8 cellular contexts compared by ENCODE assay signal in genomic region chr14:68977741-68978549, GRCh38. TPM values are rescaled to one million over a fixed set of nuclear protein-coding genes. Genes with fewer than 3 reads are reported as not detected.
DNase-seq lines count a peak whose midpoint lies in the region; ATAC-seq and TF ChIP-seq lines count a peak whose summit lies in the region.

No MANE protein-coding gene starts in this region.

- ATAC-seq in HG02970 (IDR thresholded peaks at IDR 0.05; ENCODE audit: low FRiP score, unreplicated experiment) = no peak
- ATAC-seq in HG02884 (IDR thresholded peaks at IDR 0.05; ENCODE audit: unreplicated experiment) = no peak

- peak overlapping the region; percentile 92 to 96 for H3K4me3 Mint-ChIP-seq in CD14-positive monocyte

- TF ChIP-seq CTCF in CD14-positive monocyte (IDR thresholded peaks at IDR 0.05) (no peak), foreskin fibroblast (IDR thresholded peaks at IDR 0.05; ENCODE audit: low read depth, low read length) (no peak)

- DNase-seq in CD14-positive monocyte (ENCODE audit: low spot score) (peak; percentile 59), H4 (ENCODE audit: low spot score) (peak; percentile 94), OCI-M2 (lab: John Stamatoyannopoulos, UW; ENCODE audit: unreplicated experiment) (peak; percentile 38), activated gamma-delta T cell treated with Interleukin-2 at 50 U/mL for 16 hours (peak; percentile 62), foreskin fibroblast (peak; percentile 94 to 98), non-pigmented ciliary epithelial cell (ENCODE audit: low read depth) (peak; percentile 66)

- peak overlapping the region; percentile 53 to 87 (median 82) for H3K27ac Mint-ChIP-seq in CD14-positive monocyte

- H3K27me3 Mint-ChIP-seq in CD14-positive monocyte (ENCODE audit: low read depth in 3 of 3) = peaks cover 0 to 10% (median 7%) of the 10 kb centered on the region in 3 donors

- intact Hi-C loops in CD14-positive monocyte (cut with micrococcal nuclease) = loop anchor here (2.0 to 5.0 kb wide), 3 partner anchors 65 to 114 kb away; no protein-coding TSS in a partner anchor

- H3K36me3 Mint-ChIP-seq in CD14-positive monocyte = peaks cover 22 to 25% of the 10 kb centered on the region in 2 donors

- H3K4me1 Mint-ChIP-seq in CD14-positive monocyte = peaks cover 37% of the 10 kb centered on the region

- peak overlapping the region; percentile 87 to 97 for H3K4me3 ChIP-seq in foreskin fibroblast (ENCODE audit: low read depth in 1 of 2, low read length in 2 of 2)

- H3K9me3 Mint-ChIP-seq in CD14-positive monocyte = peaks cover 10 to 13% (median 11%) of the 10 kb centered on the region in 7 donors

RNA-seq across cellular contexts. Expression of gene ACTN1, which starts 1.2 kb away (rescaled TPM):
- 10 to 100 TPM; 41.4 to 75.0 TPM for polyA plus RNA-seq in CD14-positive monocyte
- total RNA-seq in H4 (2014; rRNA removed; shearing (Covaris generic)) = 102 and 127 TPM in 2 replicates

Comparison
In these comparisons a context has a peak if more than half of its experiments do, and no peak if none do; other contexts are left out.
1. DNase-seq: peak in every context shown above with its lines; median percentile 96 in foreskin fibroblast; 94 in H4; 66 in non-pigmented ciliary epithelial cell; 62 in activated gamma-delta T cell treated with Interleukin-2 at 50 U/mL for 16 hours; 59 in CD14-positive monocyte; 38 in OCI-M2.